ENCODE assay signal across 1 cellular context in genomic region chr5:51484326-51484725, GRCh38.
TF ChIP-seq lines count a peak whose summit lies in the region.

No MANE protein-coding gene starts in this region.

TF ChIP-seq in HepG2, 621 proteins besides CTCF, POLR2A, EP300 and RAD21 (continued from another document):
- no peak for TF ChIP-seq ARID4A (CRISPR knock-in tag; IDR thresholded peaks at IDR 0.05; ENCODE audit: borderline replicate concordance)
- TF ChIP-seq ZNF318 (CRISPR knock-in tag; IDR thresholded peaks at IDR 0.05): no peak
- TF ChIP-seq ZNF562 (CRISPR knock-in tag; IDR thresholded peaks at IDR 0.05; ENCODE audit: borderline replicate concordance): no peak
- TF ChIP-seq ZNF737 (CRISPR knock-in tag; IDR thresholded peaks at IDR 0.05; ENCODE audit: borderline replicate concordance): no peak
- no peak for TF ChIP-seq HOXA9 (CRISPR knock-in tag; IDR thresholded peaks at IDR 0.05; ENCODE audit: borderline replicate concordance)
